In genomic region chr22:37953437-37954179, GRCh38 we compare ENCODE assay signal across 8 cellular contexts. TPM values are rescaled to one million over a fixed set of nuclear protein-coding genes. Genes with fewer than 3 reads are reported as not detected.
DNase-seq lines count a peak whose midpoint lies in the region; ATAC-seq and TF ChIP-seq lines count a peak whose summit lies in the region.

Gene C22orf23 (minus strand): TSS chr22:37953601. CDS start chr22:37953149, 452 bp downstream.
Gene POLR2F (plus strand): TSS chr22:37953699. CDS start chr22:37953788, 89 bp downstream.

- no peaks in the 10 kb centered on the region for H3K9me3 Mint-ChIP-seq in T-helper 1 cell treated with Interleukin-12 subunit alpha and Interleukin-12 subunit beta and Interleukin-4 antibody, amounts not matched to agents 30 μg/mL and 1 μg/mL, for 36 hours
- no peaks in the 10 kb centered on the region for H3K9me3 Mint-ChIP-seq in progenitor cell of endocrine pancreas (ENCODE audit: low read depth)

- H3K4me1 ChIP-seq in urinary bladder (ENCODE audit: insufficient read depth), result no peaks in the 10 kb centered on the region

- peak within 1 kb of the TSS; percentile 79 for H3K4me3 ChIP-seq in urinary bladder (ENCODE audit: low read depth, low read length)

- H3K27ac ChIP-seq in urinary bladder (ENCODE audit: low read depth), result peak within 1 kb of the TSS; percentile 68

- H3K4me3 Mint-ChIP-seq in T-helper 1 cell treated with Interleukin-12 subunit alpha and Interleukin-12 subunit beta and Interleukin-4 antibody, amounts not matched to agents 30 μg/mL and 1 μg/mL, for 36 hours, result peak within 1 kb of the TSS; percentile 99
- peak within 1 kb of the TSS; percentile 100 for H3K4me3 Mint-ChIP-seq in progenitor cell of endocrine pancreas (ENCODE audit: low read depth)

- ATAC-seq in HG02884 (IDR thresholded peaks at IDR 0.05; ENCODE audit: unreplicated experiment) (peak; percentile 80), left ventricle myocardium superior (peak; percentile 98)

- intact Hi-C loops in left ventricle myocardium superior (cut with micrococcal nuclease), result no loop called here

- peak within 1 kb of the TSS; percentile 93 for H3K27ac Mint-ChIP-seq in T-helper 1 cell treated with Interleukin-12 subunit alpha and Interleukin-12 subunit beta and Interleukin-4 antibody, amounts not matched to agents 30 μg/mL and 1 μg/mL, for 36 hours
- H3K27ac Mint-ChIP-seq in progenitor cell of endocrine pancreas, result peak within 1 kb of the TSS; percentile 90

- TF ChIP-seq CTCF in progenitor cell of endocrine pancreas (IDR thresholded peaks at IDR 0.05; ENCODE audit: unreplicated experiment), result no peak

- H3K27me3 Mint-ChIP-seq in T-helper 1 cell treated with Interleukin-12 subunit alpha and Interleukin-12 subunit beta and Interleukin-4 antibody, amounts not matched to agents 30 μg/mL and 1 μg/mL, for 36 hours (ENCODE audit: low read depth), result peaks cover 18% of the 10 kb centered on the region
- H3K27me3 Mint-ChIP-seq in progenitor cell of endocrine pancreas, result peaks cover 4% of the 10 kb centered on the region

- WGBS in urinary bladder, result under 1% methylated on average over 52 of the region's 52 CpGs

- H3K36me3 Mint-ChIP-seq in T-helper 1 cell treated with Interleukin-12 subunit alpha and Interleukin-12 subunit beta and Interleukin-4 antibody, amounts not matched to agents 30 μg/mL and 1 μg/mL, for 36 hours (ENCODE audit: low read depth), result peaks cover 23% of the 10 kb centered on the region
- H3K36me3 Mint-ChIP-seq in progenitor cell of endocrine pancreas (ENCODE audit: insufficient read depth), result peaks cover 14% of the 10 kb centered on the region

- no peaks in the 10 kb centered on the region for H3K36me3 ChIP-seq in urinary bladder (ENCODE audit: insufficient read depth)

- peak; percentile 95 for TF ChIP-seq POLR2A in GM15510 (IDR thresholded peaks at IDR 0.05; ENCODE audit: borderline replicate concordance, extremely low read depth, insufficient read length)

- DNase-seq in NCI-H1694 (lab: John Stamatoyannopoulos, UW) (peak; percentile 92), amygdala (lab: John Stamatoyannopoulos, UW) (peak; percentile 39 to 95 (median 85)), left ventricle myocardium superior (peak; percentile 99), progenitor cell of endocrine pancreas (ENCODE audit: low spot score, unreplicated experiment) (peak; percentile 88)

- H3K4me1 Mint-ChIP-seq in T-helper 1 cell treated with Interleukin-12 subunit alpha and Interleukin-12 subunit beta and Interleukin-4 antibody, amounts not matched to agents 30 μg/mL and 1 μg/mL, for 36 hours (ENCODE audit: low read depth), result peaks cover 14% of the 10 kb centered on the region
- H3K4me1 Mint-ChIP-seq in progenitor cell of endocrine pancreas (ENCODE audit: low read depth), result peaks cover 21% of the 10 kb centered on the region

RNA-seq across cellular contexts. Expression of gene C22orf23, which starts in this region (rescaled TPM):
- total RNA-seq in left ventricle myocardium superior, result 0.30 TPM
- total RNA-seq in progenitor cell of endocrine pancreas, result 0.89 and 0.93 TPM in 2 replicates
- 0.26 TPM for total RNA-seq in urinary bladder
- polyA plus RNA-seq in urinary bladder, result 0.95 TPM

RNA-seq across cellular contexts. Expression of gene POLR2F, which starts in this region (rescaled TPM):
- total RNA-seq in left ventricle myocardium superior (90.7 TPM), progenitor cell of endocrine pancreas (80.0 and 83.1 TPM in 2 replicates), urinary bladder (24.7 TPM)
- polyA plus RNA-seq in urinary bladder, result 126 TPM

Comparison
In these comparisons a context has a peak if more than half of its experiments do, and no peak if none do; other contexts are left out.
1. Peak in every context shown above with its lines: DNase-seq, ATAC-seq, H3K4me3 ChIP-seq and H3K27ac ChIP-seq.